ENCODE assay signal across 8 cellular contexts in the genomic region with DNA sequence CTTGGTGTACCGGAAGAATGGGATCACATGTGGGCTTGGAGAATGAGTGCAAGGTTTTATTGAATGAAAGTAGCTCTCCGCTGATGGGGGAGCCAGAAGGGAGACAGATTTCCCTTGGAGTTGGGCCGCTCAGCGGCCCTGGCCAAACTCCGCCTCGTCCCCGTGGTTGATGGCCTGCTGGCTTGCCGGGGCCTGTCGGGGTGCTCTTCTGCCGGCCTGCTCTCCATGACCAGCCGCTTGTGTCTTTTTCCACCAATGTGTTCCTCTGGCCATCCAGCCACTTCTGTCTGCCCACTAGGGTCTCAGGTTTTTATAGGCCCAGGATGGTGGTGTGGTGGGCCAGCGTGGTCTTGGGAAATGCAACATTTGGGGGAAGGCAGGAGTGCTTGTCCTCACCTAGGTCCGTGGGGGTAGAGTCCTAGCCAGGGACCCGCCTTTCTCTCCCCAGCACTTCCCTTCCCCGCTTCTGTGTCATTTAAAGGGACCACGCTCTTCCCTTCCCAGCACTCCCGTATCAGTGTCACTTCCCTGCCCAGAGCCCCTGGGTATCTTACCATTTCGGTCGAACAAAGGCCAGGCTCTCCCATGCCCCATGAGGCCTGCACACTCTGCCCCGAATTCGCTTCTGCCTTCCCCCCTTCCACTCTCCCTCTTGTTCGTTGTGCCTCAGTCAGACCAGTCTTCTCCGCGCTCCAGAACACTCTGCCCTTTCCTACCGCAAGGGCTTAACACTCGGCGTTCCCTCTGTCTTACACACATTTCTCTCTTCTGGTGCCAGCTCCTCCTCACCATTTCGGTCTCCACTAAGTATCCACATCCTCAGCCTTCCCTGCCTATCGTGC. TPM values are rescaled to one million over a fixed set of nuclear protein-coding genes. Genes with fewer than 3 reads are reported as not detected.
DNase-seq lines count a peak whose midpoint lies in the region; ATAC-seq and TF ChIP-seq lines count a peak whose summit lies in the region.
"Not testable (repeated sequence)": the region's sequence is repeated elsewhere in the genome, so short reads cannot be mapped to it uniquely, and the experiment has no call there.

No MANE protein-coding gene starts in this region.

- not testable (repeated sequence) for TF ChIP-seq CTCF in RWPE1 (conservative IDR thresholded peaks at IDR 0.05; ENCODE audit: low read depth); progenitor cell of endocrine pancreas (IDR thresholded peaks at IDR 0.05; ENCODE audit: unreplicated experiment); testis (IDR thresholded peaks at IDR 0.05)

- peaks cover 5 to 87% (median 25%) of the 10 kb centered on the region in 3 donors for H3K36me3 Mint-ChIP-seq in CD8-positive, alpha-beta memory T cell
- peaks cover 0 to 16% of the 10 kb centered on the region in 2 donors for H3K36me3 Mint-ChIP-seq in activated naive CD4-positive, alpha-beta T cell treated with anti-CD3 and anti-CD28 coated beads, Interleukin-2, amount 50 U/mL, for 72 hours
- peaks cover 37% of the 10 kb centered on the region for H3K36me3 Mint-ChIP-seq in progenitor cell of endocrine pancreas (ENCODE audit: insufficient read depth)

- H3K27me3 Mint-ChIP-seq in CD8-positive, alpha-beta memory T cell; progenitor cell of endocrine pancreas: not testable (repeated sequence)

- 73 to 78% methylated on average over 29 of the region's 29 CpGs for whole genome bisulfite sequencing in testis, 2 donors

- H3K4me1 ChIP-seq in CD8-positive, alpha-beta memory T cell (ENCODE audit: insufficient read depth, low read length), result not testable (repeated sequence)
- H3K4me1 ChIP-seq in testis, result peaks cover 21% of the 10 kb centered on the region

- not testable (repeated sequence) for ATAC-seq in activated naive CD4-positive, alpha-beta T cell treated with anti-CD3 and anti-CD28 coated beads, Interleukin-2, amount 50 U/mL, for 72 hours
- peak; percentile 30 for ATAC-seq in Right ventricle myocardium superior (ENCODE audit: poor library complexity)

- TF ChIP-seq POLR2A in testis (IDR thresholded peaks at IDR 0.05), result not testable (repeated sequence)

- intact Hi-C loops in Right ventricle myocardium superior (cut with DNase I); testis (cut with DNase I; ENCODE audit: low total_unique reads): not testable (repeated sequence)

- not testable (repeated sequence) for H3K9me3 ChIP-seq in CD8-positive, alpha-beta memory T cell (ENCODE audit: low read length); testis

- H3K27ac Mint-ChIP-seq in CD8-positive, alpha-beta memory T cell, result peak overlapping the region in 5 of 8 donors; percentile 12 to 56 (median 38)
- H3K27ac Mint-ChIP-seq in activated naive CD4-positive, alpha-beta T cell treated with anti-CD3 and anti-CD28 coated beads, Interleukin-2, amount 50 U/mL, for 72 hours, result peak overlapping the region; percentile 56 to 62
- peak overlapping the region; percentile 75 for H3K27ac Mint-ChIP-seq in progenitor cell of endocrine pancreas

- H3K27me3 ChIP-seq in CD8-positive, alpha-beta memory T cell (ENCODE audit: insufficient read depth, low read length, poor library complexity, severe bottlenecking); testis: not testable (repeated sequence)

- peaks cover 21% of the 10 kb centered on the region for H3K36me3 ChIP-seq in CD8-positive, alpha-beta memory T cell (ENCODE audit: insufficient read depth, low read length)
- not testable (repeated sequence) for H3K36me3 ChIP-seq in testis (ENCODE audit: low read depth, missing control alignments)

- CTCF ChIA-PET in CD8-positive, alpha-beta memory T cell (lab: Charles Lee); RWPE1 (lab: Yijun Ruan, JAX): not testable (repeated sequence)

- H3K4me3 Mint-ChIP-seq in CD8-positive, alpha-beta memory T cell; progenitor cell of endocrine pancreas (ENCODE audit: low read depth): not testable (repeated sequence)

- POLR2A ChIA-PET in CD8-positive, alpha-beta memory T cell (lab: Charles Lee); RWPE1 (lab: Yijun Ruan, JAX; ENCODE audit: low non-redundant PET): not testable (repeated sequence)

- H3K9me3 Mint-ChIP-seq in CD8-positive, alpha-beta memory T cell; activated naive CD4-positive, alpha-beta T cell treated with anti-CD3 and anti-CD28 coated beads, Interleukin-2, amount 50 U/mL, for 72 hours; progenitor cell of endocrine pancreas (ENCODE audit: low read depth): not testable (repeated sequence)

- not testable (repeated sequence) for H3K27ac ChIP-seq in CD8-positive, alpha-beta memory T cell (ENCODE audit: low read depth, low read length)
- H3K27ac ChIP-seq in RWPE1 (peak overlapping the region; percentile 75), testis (peak overlapping the region in 1 of 2 donors; percentile 26)

- H3K4me1 Mint-ChIP-seq in CD8-positive, alpha-beta memory T cell, result peaks cover 22 to 37% (median 25%) of the 10 kb centered on the region in 3 donors
- not testable (repeated sequence) for H3K4me1 Mint-ChIP-seq in progenitor cell of endocrine pancreas (ENCODE audit: low read depth)

- not testable (repeated sequence) for H3K4me3 ChIP-seq in CD8-positive, alpha-beta memory T cell (ENCODE audit: low read length); testis

- DNase-seq in CD8-positive, alpha-beta memory T cell; RWPE1 (ENCODE audit: low spot score); activated naive CD4-positive, alpha-beta T cell treated with anti-CD3 and anti-CD28 coated beads, Interleukin-2, amount 50 U/mL, for 72 hours (ENCODE audit: low spot score in 2 of 2); Right ventricle myocardium superior; progenitor cell of endocrine pancreas (ENCODE audit: low spot score, unreplicated experiment): not testable (repeated sequence)
- DNase-seq in cerebellum (ENCODE audit: low spot score), result peak; percentile 55
- DNase-seq in mesenteric fat pad (ENCODE audit: low spot score), result peak; percentile 90
- peak; percentile 58 for DNase-seq in testis

RNA-seq across cellular contexts. Expression of a gene that starts 28.1 kb away (rescaled TPM):
- total RNA-seq in CD8-positive, alpha-beta memory T cell, result 10 to 100 TPM; 34.5 to 40.1 TPM
- polyA plus RNA-seq in CD8-positive, alpha-beta memory T cell, result 59.5 TPM
- 10 to 100 TPM; 37.4 to 59.2 TPM for total RNA-seq in activated naive CD4-positive, alpha-beta T cell treated with anti-CD3 and anti-CD28 coated beads, Interleukin-2, amount 50 U/mL, for 72 hours
- total RNA-seq in cerebellum (25.9 TPM), Right ventricle myocardium superior (23.3 TPM), mesenteric fat pad (60.4 TPM), progenitor cell of endocrine pancreas (50.0 and 52.0 TPM in 2 replicates), testis (10 to 100 TPM; 46.1 to 52.8 TPM)
- polyA plus RNA-seq in testis (ENCODE audit: insufficient read depth, low read depth, low replicate concordance), result 65.9 TPM

RNA-seq across cellular contexts. Expression of a gene that starts 52.9 kb away (rescaled TPM):
- 10 to 100 TPM; 55.5 to 58.5 TPM for total RNA-seq in CD8-positive, alpha-beta memory T cell
- 39.5 TPM for polyA plus RNA-seq in CD8-positive, alpha-beta memory T cell
- 10 to 100 TPM; 50.6 to 80.4 TPM for total RNA-seq in activated naive CD4-positive, alpha-beta T cell treated with anti-CD3 and anti-CD28 coated beads, Interleukin-2, amount 50 U/mL, for 72 hours
- 42.6 TPM for total RNA-seq in cerebellum
- total RNA-seq in Right ventricle myocardium superior, result 72.6 TPM
- total RNA-seq in mesenteric fat pad, result 89.8 TPM
- 124 and 131 TPM in 2 replicates for total RNA-seq in progenitor cell of endocrine pancreas
- total RNA-seq in testis, result 100 to 1,000 TPM; 171 to 247 TPM
- polyA plus RNA-seq in testis (ENCODE audit: insufficient read depth, low read depth, low replicate concordance), result 257 TPM
